3 cellular contexts compared by ENCODE assay signal in the genomic region with DNA sequence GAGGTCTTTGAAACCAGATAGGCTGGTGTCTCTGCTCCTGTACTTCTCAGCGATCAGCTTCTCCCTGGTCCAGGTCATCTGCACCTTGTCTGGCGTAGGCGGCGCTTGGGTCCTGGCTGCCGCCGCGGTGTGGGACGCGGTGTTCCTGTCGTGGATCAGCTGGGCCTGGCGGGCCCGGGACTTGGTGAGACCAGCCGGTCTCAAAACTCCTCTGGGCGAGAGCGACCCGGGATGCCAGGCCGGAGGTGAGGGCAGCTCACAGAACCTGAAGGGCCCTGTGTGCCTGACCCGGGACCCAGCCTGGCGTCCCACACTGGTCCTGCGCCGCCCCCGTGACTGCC.
TF ChIP-seq lines count a peak whose summit lies in the region.

No MANE protein-coding gene starts in this region.

TF ChIP-seq in SK-N-SH, 30 proteins besides CTCF, POLR2A, EP300 and RAD21:
- TF ChIP-seq TEAD4 (IDR thresholded peaks at IDR 0.05; ENCODE audit: borderline replicate concordance, insufficient read depth) (no peak), FOXM1 (IDR thresholded peaks at IDR 0.05; ENCODE audit: low read depth) (no peak), RXRA (IDR thresholded peaks at IDR 0.05; ENCODE audit: borderline replicate concordance, low read depth) (no peak), FOSL2 (IDR thresholded peaks at IDR 0.05; ENCODE audit: borderline replicate concordance, low read depth) (no peak), ELF1 (IDR thresholded peaks at IDR 0.05) (no peak), YY1 (IDR thresholded peaks at IDR 0.05; ENCODE audit: low read depth) (no peak), NFIC (IDR thresholded peaks at IDR 0.05; ENCODE audit: borderline replicate concordance) (no peak), SIN3A (IDR thresholded peaks at IDR 0.05; ENCODE audit: borderline replicate concordance, low read depth, low read length) (no peak), USF1 (IDR thresholded peaks at IDR 0.05; ENCODE audit: borderline replicate concordance, low read depth) (no peak), RFX5 (IDR thresholded peaks at IDR 0.05; ENCODE audit: low read length) (no peak), MXI1 (IDR thresholded peaks at IDR 0.05; ENCODE audit: low read depth, low read length) (no peak)
- TF ChIP-seq, protein P1, sequence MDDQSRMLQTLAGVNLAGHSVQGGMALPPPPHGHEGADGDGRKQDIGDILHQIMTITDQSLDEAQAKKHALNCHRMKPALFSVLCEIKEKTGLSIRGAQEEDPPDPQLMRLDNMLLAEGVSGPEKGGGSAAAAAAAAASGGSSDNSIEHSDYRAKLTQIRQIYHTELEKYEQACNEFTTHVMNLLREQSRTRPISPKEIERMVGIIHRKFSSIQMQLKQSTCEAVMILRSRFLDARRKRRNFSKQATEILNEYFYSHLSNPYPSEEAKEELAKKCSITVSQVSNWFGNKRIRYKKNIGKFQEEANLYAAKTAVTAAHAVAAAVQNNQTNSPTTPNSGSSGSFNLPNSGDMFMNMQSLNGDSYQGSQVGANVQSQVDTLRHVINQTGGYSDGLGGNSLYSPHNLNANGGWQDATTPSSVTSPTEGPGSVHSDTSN (IDR thresholded peaks at IDR 0.05) = no peak
- TF ChIP-seq, protein P2, sequence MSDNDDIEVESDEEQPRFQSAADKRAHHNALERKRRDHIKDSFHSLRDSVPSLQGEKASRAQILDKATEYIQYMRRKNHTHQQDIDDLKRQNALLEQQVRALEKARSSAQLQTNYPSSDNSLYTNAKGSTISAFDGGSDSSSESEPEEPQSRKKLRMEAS (IDR thresholded peaks at IDR 0.05; ENCODE audit: low read depth) = no peak
- TF ChIP-seq, protein P3, sequence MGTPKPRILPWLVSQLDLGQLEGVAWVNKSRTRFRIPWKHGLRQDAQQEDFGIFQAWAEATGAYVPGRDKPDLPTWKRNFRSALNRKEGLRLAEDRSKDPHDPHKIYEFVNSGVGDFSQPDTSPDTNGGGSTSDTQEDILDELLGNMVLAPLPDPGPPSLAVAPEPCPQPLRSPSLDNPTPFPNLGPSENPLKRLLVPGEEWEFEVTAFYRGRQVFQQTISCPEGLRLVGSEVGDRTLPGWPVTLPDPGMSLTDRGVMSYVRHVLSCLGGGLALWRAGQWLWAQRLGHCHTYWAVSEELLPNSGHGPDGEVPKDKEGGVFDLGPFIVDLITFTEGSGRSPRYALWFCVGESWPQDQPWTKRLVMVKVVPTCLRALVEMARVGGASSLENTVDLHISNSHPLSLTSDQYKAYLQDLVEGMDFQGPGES (IDR thresholded peaks at IDR 0.05; ENCODE audit: low read depth, low read length) = no peak

TF ChIP-seq in SK-N-SH treated with all-trans-retinoic acid at 6 μM for 48 hours, 23 proteins besides CTCF, POLR2A, EP300 and RAD21 (continues in another document):
- TF ChIP-seq TOX (CRISPR knock-in tag; IDR thresholded peaks at IDR 0.05; ENCODE audit: borderline replicate concordance) = no peak
- TF ChIP-seq, protein P4, sequence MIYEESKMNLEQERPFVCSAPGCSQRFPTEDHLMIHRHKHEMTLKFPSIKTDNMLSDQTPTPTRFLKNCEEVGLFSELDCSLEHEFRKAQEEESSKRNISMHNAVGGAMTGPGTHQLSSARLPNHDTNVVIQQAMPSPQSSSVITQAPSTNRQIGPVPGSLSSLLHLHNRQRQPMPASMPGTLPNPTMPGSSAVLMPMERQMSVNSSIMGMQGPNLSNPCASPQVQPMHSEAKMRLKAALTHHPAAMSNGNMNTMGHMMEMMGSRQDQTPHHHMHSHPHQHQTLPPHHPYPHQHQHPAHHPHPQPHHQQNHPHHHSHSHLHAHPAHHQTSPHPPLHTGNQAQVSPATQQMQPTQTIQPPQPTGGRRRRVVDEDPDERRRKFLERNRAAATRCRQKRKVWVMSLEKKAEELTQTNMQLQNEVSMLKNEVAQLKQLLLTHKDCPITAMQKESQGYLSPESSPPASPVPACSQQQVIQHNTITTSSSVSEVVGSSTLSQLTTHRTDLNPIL (CRISPR knock-in tag; IDR thresholded peaks at IDR 0.05; ENCODE audit: low read depth) = no peak
- TF ChIP-seq, protein P5, sequence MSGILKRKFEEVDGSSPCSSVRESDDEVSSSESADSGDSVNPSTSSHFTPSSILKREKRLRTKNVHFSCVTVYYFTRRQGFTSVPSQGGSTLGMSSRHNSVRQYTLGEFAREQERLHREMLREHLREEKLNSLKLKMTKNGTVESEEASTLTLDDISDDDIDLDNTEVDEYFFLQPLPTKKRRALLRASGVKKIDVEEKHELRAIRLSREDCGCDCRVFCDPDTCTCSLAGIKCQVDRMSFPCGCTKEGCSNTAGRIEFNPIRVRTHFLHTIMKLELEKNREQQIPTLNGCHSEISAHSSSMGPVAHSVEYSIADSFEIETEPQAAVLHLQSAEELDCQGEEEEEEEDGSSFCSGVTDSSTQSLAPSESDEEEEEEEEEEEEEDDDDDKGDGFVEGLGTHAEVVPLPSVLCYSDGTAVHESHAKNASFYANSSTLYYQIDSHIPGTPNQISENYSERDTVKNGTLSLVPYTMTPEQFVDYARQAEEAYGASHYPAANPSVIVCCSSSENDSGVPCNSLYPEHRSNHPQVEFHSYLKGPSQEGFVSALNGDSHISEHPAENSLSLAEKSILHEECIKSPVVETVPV (CRISPR knock-in tag; IDR thresholded peaks at IDR 0.05) = no peak
- TF ChIP-seq PATZ1 (CRISPR knock-in tag; IDR thresholded peaks at IDR 0.05; ENCODE audit: borderline replicate concordance) = no peak
- TF ChIP-seq SNAI2 (CRISPR knock-in tag; IDR thresholded peaks at IDR 0.05) = no peak
- TF ChIP-seq PPARA (CRISPR knock-in tag; IDR thresholded peaks at IDR 0.05; ENCODE audit: borderline replicate concordance) = no peak
- TF ChIP-seq, protein P6, sequence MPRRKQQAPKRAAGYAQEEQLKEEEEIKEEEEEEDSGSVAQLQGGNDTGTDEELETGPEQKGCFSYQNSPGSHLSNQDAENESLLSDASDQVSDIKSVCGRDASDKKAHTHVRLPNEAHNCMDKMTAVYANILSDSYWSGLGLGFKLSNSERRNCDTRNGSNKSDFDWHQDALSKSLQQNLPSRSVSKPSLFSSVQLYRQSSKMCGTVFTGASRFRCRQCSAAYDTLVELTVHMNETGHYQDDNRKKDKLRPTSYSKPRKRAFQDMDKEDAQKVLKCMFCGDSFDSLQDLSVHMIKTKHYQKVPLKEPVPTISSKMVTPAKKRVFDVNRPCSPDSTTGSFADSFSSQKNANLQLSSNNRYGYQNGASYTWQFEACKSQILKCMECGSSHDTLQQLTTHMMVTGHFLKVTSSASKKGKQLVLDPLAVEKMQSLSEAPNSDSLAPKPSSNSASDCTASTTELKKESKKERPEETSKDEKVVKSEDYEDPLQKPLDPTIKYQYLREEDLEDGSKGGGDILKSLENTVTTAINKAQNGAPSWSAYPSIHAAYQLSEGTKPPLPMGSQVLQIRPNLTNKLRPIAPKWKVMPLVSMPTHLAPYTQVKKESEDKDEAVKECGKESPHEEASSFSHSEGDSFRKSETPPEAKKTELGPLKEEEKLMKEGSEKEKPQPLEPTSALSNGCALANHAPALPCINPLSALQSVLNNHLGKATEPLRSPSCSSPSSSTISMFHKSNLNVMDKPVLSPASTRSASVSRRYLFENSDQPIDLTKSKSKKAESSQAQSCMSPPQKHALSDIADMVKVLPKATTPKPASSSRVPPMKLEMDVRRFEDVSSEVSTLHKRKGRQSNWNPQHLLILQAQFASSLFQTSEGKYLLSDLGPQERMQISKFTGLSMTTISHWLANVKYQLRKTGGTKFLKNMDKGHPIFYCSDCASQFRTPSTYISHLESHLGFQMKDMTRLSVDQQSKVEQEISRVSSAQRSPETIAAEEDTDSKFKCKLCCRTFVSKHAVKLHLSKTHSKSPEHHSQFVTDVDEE (CRISPR knock-in tag; IDR thresholded peaks at IDR 0.05) = no peak
- TF ChIP-seq CSDC2 (CRISPR knock-in tag; IDR thresholded peaks at IDR 0.05) = no peak

TF ChIP-seq in HepG2, 621 proteins besides CTCF, POLR2A, EP300 and RAD21:
- TF ChIP-seq BRD4 (CRISPR knock-in tag; IDR thresholded peaks at IDR 0.05) (no peak), ARNTL (CRISPR knock-in tag; IDR thresholded peaks at IDR 0.05) (no peak), ZNF350 (CRISPR knock-in tag; IDR thresholded peaks at IDR 0.05; ENCODE audit: borderline replicate concordance, low read depth) (no peak), KAT8 (CRISPR knock-in tag; IDR thresholded peaks at IDR 0.05) (no peak), TMF1 (CRISPR knock-in tag; IDR thresholded peaks at IDR 0.05; ENCODE audit: low read depth) (no peak), ZNF589 (CRISPR knock-in tag; conservative IDR thresholded peaks at IDR 0.05) (no peak), ASH2L (IDR thresholded peaks at IDR 0.05; ENCODE audit: insufficient read length, low read depth, low read length) (no peak)
